ENCODE assay signal across 2 cellular contexts in the genomic region with DNA sequence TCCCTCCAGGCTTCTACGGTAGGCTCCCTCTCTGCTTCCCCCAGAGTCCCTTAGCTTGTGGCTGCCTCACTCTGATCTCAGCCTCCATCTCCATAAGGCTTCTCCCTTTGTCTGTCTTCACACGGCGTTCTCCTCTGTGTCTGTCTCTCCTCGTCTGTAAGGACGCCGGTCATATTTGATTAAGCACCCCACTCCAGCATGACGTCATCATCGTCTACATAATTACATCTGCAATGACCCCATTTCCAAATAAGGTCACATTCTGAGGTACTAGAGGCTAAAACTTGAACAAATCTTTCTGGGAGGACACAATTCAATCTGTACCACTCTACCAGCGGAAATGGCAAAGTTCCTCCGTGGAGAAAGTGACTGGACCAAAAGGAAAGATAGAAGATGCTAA.
TF ChIP-seq lines count a peak whose summit lies in the region.

No MANE protein-coding gene starts in this region.

TF ChIP-seq in IMR-90, 13 proteins besides CTCF, POLR2A, EP300 and RAD21:
- TF ChIP-seq, protein P1, sequence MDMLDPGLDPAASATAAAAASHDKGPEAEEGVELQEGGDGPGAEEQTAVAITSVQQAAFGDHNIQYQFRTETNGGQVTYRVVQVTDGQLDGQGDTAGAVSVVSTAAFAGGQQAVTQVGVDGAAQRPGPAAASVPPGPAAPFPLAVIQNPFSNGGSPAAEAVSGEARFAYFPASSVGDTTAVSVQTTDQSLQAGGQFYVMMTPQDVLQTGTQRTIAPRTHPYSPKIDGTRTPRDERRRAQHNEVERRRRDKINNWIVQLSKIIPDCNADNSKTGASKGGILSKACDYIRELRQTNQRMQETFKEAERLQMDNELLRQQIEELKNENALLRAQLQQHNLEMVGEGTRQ (IDR thresholded peaks at IDR 0.05; ENCODE audit: low read depth, low read length) = no peak
- no peak for TF ChIP-seq CHD1 (IDR thresholded peaks at IDR 0.05; ENCODE audit: low read depth, low read length)

TF ChIP-seq in GM12878, 131 proteins besides CTCF, POLR2A, EP300 and RAD21:
- TF ChIP-seq ATF7 (IDR thresholded peaks at IDR 0.05; ENCODE audit: low read depth) = 0 out of 2 replicates have a peak, but pooled peaks have one; percentile 26
- no peak for TF ChIP-seq CREM (IDR thresholded peaks at IDR 0.05; ENCODE audit: low read depth)
